ENCODE assay signal across 19 cellular contexts in the genomic region with DNA sequence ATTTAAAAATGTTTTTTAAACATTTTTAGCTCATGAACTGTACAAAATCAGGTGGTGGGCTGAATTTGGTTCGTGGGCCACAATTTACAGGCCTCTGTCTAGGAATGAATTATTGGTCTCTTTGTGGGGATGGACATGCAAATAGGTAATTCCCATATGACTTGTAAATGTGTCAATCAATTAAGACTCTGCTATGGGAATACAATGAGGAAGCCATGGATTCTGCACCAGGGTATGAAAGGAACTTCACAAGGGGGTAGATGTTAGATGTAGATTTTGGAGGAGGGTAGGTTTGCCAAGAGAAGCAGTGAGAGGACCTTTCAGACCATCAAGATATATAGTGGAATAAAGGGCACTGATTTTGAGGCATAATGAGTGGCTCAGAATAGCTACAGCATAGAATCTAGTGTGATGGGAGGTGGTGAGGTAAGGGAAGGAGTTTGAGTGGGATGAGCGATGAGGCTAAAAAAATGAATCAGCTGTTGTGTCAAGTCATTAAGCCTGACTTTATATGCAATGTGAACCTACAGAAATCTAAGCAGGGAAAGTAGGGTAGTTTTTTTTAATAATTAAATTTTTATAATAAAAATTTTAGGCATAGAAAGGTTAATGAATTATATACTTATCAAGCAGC. TPM values are rescaled to one million over a fixed set of nuclear protein-coding genes. Genes with fewer than 3 reads are reported as not detected.
DNase-seq lines count a peak whose midpoint lies in the region; FAIRE-seq and TF ChIP-seq lines count a peak whose summit lies in the region.
"Had no signal": no experiment of that assay in that cellular context is flagged by ENCODE, and none has a peak within 500 bp of the region (broad histone marks: within the 10 kb centered on the region; RNA-seq: fewer than 3 reads in every experiment).

No MANE protein-coding gene starts in this region.

- peak; percentile 69 to 84 for DNase-seq in NCI-H526 (lab: John Stamatoyannopoulos, UW)
- DNase-seq in H1 (ENCODE audit: low read depth in 1 of 2, low spot score in 2 of 2): no peak
- DNase-seq in putamen (ENCODE audit: low spot score): peak; percentile 37
- DNase-seq in NCI-H187 treated with DMSO at 0.1 percent for 48 hours (lab: John Stamatoyannopoulos, UW): no peak
- no peak for DNase-seq in anterior cingulate cortex (lab: John Stamatoyannopoulos, UW)
- DNase-seq in GM12891 (ENCODE audit: insufficient read length, low spot score): no peak
- no peak for DNase-seq in activated T-helper 2 cell treated with anti-CD3 and anti-CD28 coated beads, Interferon-gamma antibody, Interleukin-2, Interleukin-4, amounts not matched to agents 10 μg/mL and 5 μg/mL and 100 μg/mL, durations not matched to agents 14 hours and 24 hours and 36 hours (ENCODE audit: low spot score)
- DNase-seq: C1 segment of cervical spinal cord; Calu3; CD4-positive, alpha-beta memory T cell; COR-L47; DMS53; DMS79 treated with DMSO at 0.1 percent for 48 hours; GF-D8; GM23248; HCEC 1CT; HFFc6 had no signal

- no peaks in the 10 kb centered on the region for H4K20me1 ChIP-seq in H1 (replicated peaks in 1 of 2; ENCODE audit: control insufficient read depth in 1 of 2, insufficient read depth in 2 of 2, low read length in 2 of 2)

- H4K8ac ChIP-seq in H1 (ENCODE audit: extremely low read depth, insufficient read depth, low read length): no peak overlapping the region

- no peak overlapping the region for H3K4ac ChIP-seq in H1 (replicated peaks; ENCODE audit: insufficient read length, low read depth, low read length)

- H3K36me3 Mint-ChIP-seq in activated T-helper 2 cell treated with anti-CD3 and anti-CD28 coated beads, Interferon-gamma antibody, Interleukin-2, Interleukin-4, amounts not matched to agents 10 μg/mL and 5 μg/mL and 100 μg/mL, durations not matched to agents 14 hours and 24 hours and 36 hours (ENCODE audit: low read depth): no peaks in the 10 kb centered on the region
- H3K36me3 Mint-ChIP-seq: CD4-positive, alpha-beta memory T cell had no signal

- H3K56ac ChIP-seq in H1 (replicated peaks; ENCODE audit: insufficient read length, low read depth, low read length): peak overlapping the region; percentile 61

- no peak for TF ChIP-seq EP300 in H1 (IDR thresholded peaks at IDR 0.05; ENCODE audit: borderline replicate concordance in 1 of 2, low read depth in 2 of 2, low read length in 2 of 2)

- H3K36me3 ChIP-seq in HEK293 (ENCODE audit: control insufficient read depth in 2 of 2, insufficient read depth in 1 of 2, low read length in 2 of 2) (no peaks in the 10 kb centered on the region), H1 (ENCODE audit: control insufficient read depth in 2 of 4, insufficient read depth in 4 of 4, low read length in 3 of 4) (no peaks in the 10 kb centered on the region)

- no peak for FAIRE-seq in H1 (lab: Jason Lieb, UNC)
- no peak for FAIRE-seq in GM12891 (lab: Jason Lieb, UNC)
- FAIRE-seq: GM12892 had no signal

- H3K27me3 Mint-ChIP-seq in activated T-helper 2 cell treated with anti-CD3 and anti-CD28 coated beads, Interferon-gamma antibody, Interleukin-2, Interleukin-4, amounts not matched to agents 10 μg/mL and 5 μg/mL and 100 μg/mL, durations not matched to agents 14 hours and 24 hours and 36 hours (ENCODE audit: low read depth): peaks cover 23% of the 10 kb centered on the region

- H3K79me1 ChIP-seq in H1 (ENCODE audit: low read depth, low read length): no peaks in the 10 kb centered on the region

- TF ChIP-seq CTCF in HEK293 (tag by site-specific recombination; IDR thresholded peaks at IDR 0.05): no peak
- TF ChIP-seq CTCF in H1 (IDR thresholded peaks at IDR 0.05; ENCODE audit: control extremely low read depth in 1 of 3, insufficient read depth in 1 of 3, low read depth in 1 of 3, low read length in 3 of 3): no peak

- POLR2A ChIA-PET in HEK293 (lab: Yijun Ruan, JAX): no interaction called here
- POLR2A ChIA-PET in H1 (lab: Charles Lee; ENCODE audit: partially characterized antibody): no interaction called here

- TF ChIP-seq POLR2A in H1 (IDR thresholded peaks at IDR 0.05; ENCODE audit: control extremely low read depth in 1 of 2, low read depth in 2 of 2, low read length in 2 of 2) (no peak), GM12891 (IDR thresholded peaks at IDR 0.05; ENCODE audit: low read depth, low read length) (no peak)

- no peak overlapping the region for H4K5ac ChIP-seq in H1 (ENCODE audit: insufficient read length, low read depth, low read length)

- no peaks in the 10 kb centered on the region for H3K23me2 ChIP-seq in H1 (ENCODE audit: low read depth, low read length)

- no peak overlapping the region for H2BK5ac ChIP-seq in H1 (ENCODE audit: low read depth, low read length)

- H3K27me3 ChIP-seq in H1 (replicated peaks in 1 of 4; ENCODE audit: control insufficient read depth in 3 of 4, extremely low read depth in 1 of 4, insufficient read depth in 3 of 4, low read length in 3 of 4): no peaks in the 10 kb centered on the region

- TF ChIP-seq RAD21 in H1 (IDR thresholded peaks at IDR 0.05 in 1 of 2, conservative IDR thresholded peaks at IDR 0.05 in 1 of 2; ENCODE audit: low read depth in 2 of 2, low read length in 2 of 2): no peak

- no peaks in the 10 kb centered on the region for H3K9me3 Mint-ChIP-seq in activated T-helper 2 cell treated with anti-CD3 and anti-CD28 coated beads, Interferon-gamma antibody, Interleukin-2, Interleukin-4, amounts not matched to agents 10 μg/mL and 5 μg/mL and 100 μg/mL, durations not matched to agents 14 hours and 24 hours and 36 hours
- H3K9me3 Mint-ChIP-seq: HFFc6 had no signal

- H3K4me1 Mint-ChIP-seq in activated T-helper 2 cell treated with anti-CD3 and anti-CD28 coated beads, Interferon-gamma antibody, Interleukin-2, Interleukin-4, amounts not matched to agents 10 μg/mL and 5 μg/mL and 100 μg/mL, durations not matched to agents 14 hours and 24 hours and 36 hours (ENCODE audit: low read depth): no peaks in the 10 kb centered on the region
- H3K4me1 Mint-ChIP-seq: CD4-positive, alpha-beta memory T cell had no signal

- H3K23ac ChIP-seq in H1 (ENCODE audit: insufficient read length): no peak overlapping the region

- H3K9ac ChIP-seq in H1 (replicated peaks in 1 of 4; ENCODE audit: extremely low read depth in 1 of 4, low read depth in 3 of 4, low read length in 3 of 4): no peak overlapping the region
- H3K9ac ChIP-seq: GM23248 had no signal

- no peak overlapping the region for H2BK12ac ChIP-seq in H1 (ENCODE audit: low read depth, low read length)

- no peak overlapping the region for H3K4me2 ChIP-seq in H1 (ENCODE audit: insufficient read depth in 1 of 2, low read depth in 2 of 2, low read length in 2 of 2)

- no peak overlapping the region for H4K91ac ChIP-seq in H1 (replicated peaks; ENCODE audit: insufficient read length, low read length)

- peak overlapping the region; percentile 90 for H3K14ac ChIP-seq in H1 (ENCODE audit: insufficient read length)

- H3K4me1 ChIP-seq in HEK293 (ENCODE audit: control insufficient read depth, insufficient read depth, low read length) (no peaks in the 10 kb centered on the region), H1 (replicated peaks in 1 of 4; ENCODE audit: control insufficient read depth in 3 of 4, insufficient read depth in 4 of 4, low read length in 3 of 4) (no peaks in the 10 kb centered on the region)

- H3K18ac ChIP-seq in H1 (ENCODE audit: extremely low read depth, low read length): no peak overlapping the region

- H2BK15ac ChIP-seq in H1 (ENCODE audit: low read length): no peak overlapping the region

- H3K27ac Mint-ChIP-seq in activated T-helper 2 cell treated with anti-CD3 and anti-CD28 coated beads, Interferon-gamma antibody, Interleukin-2, Interleukin-4, amounts not matched to agents 10 μg/mL and 5 μg/mL and 100 μg/mL, durations not matched to agents 14 hours and 24 hours and 36 hours: no peak overlapping the region
- H3K27ac Mint-ChIP-seq: HFFc6 had no signal

- H3K4me3 Mint-ChIP-seq in activated T-helper 2 cell treated with anti-CD3 and anti-CD28 coated beads, Interferon-gamma antibody, Interleukin-2, Interleukin-4, amounts not matched to agents 10 μg/mL and 5 μg/mL and 100 μg/mL, durations not matched to agents 14 hours and 24 hours and 36 hours (ENCODE audit: low read depth): no peak overlapping the region
- H3K4me3 Mint-ChIP-seq: CD4-positive, alpha-beta memory T cell; HFFc6 had no signal

- H2AFZ ChIP-seq in H1 (ENCODE audit: low read length): no peak overlapping the region
- H2AFZ ChIP-seq: GM23248 had no signal

- no peaks in the 10 kb centered on the region for H3K9me3 ChIP-seq in HEK293 (ENCODE audit: control insufficient read depth, insufficient read depth, low read depth, low read length)
- no peaks in the 10 kb centered on the region for H3K9me3 ChIP-seq in H1 (ENCODE audit: insufficient read depth in 2 of 2, low read depth in 1 of 2, low read length in 1 of 2)

- no peak overlapping the region for H2BK20ac ChIP-seq in H1 (ENCODE audit: low read length)

- no peak overlapping the region for H2BK120ac ChIP-seq in H1 (replicated peaks; ENCODE audit: low read depth, low read length)

- WGBS in H1 (ENCODE audit: extremely low coverage in 1 of 2, insufficient coverage in 1 of 2, insufficient read length in 1 of 2, insufficient replicate concordance in 2 of 2, low coverage in 1 of 2, low lambda C conversion rate in 2 of 2, missing lambda C conversion rate in 1 of 2), 2 experiments: 80 to 100% methylated on average over 1 to 2 of the region's 2 CpGs

- H3K4me3 ChIP-seq in HEK293 (ENCODE audit: low read depth, low read length): no peak overlapping the region
- H3K4me3 ChIP-seq in H1 (ENCODE audit: extremely low read depth in 1 of 4, insufficient read depth in 2 of 4, low read depth in 3 of 4, low read length in 4 of 4): no peak overlapping the region
- H3K4me3 ChIP-seq: GM23248 had no signal

- intact Hi-C loops in activated T-helper 2 cell treated with anti-CD3 and anti-CD28 coated beads, Interferon-gamma antibody, Interleukin-2, Interleukin-4, amounts not matched to agents 10 μg/mL and 5 μg/mL and 100 μg/mL, durations not matched to agents 14 hours and 24 hours and 36 hours (cut with micrococcal nuclease): no loop called here

- H2AK5ac ChIP-seq in H1 (ENCODE audit: low read depth, low read length): no peak overlapping the region

- no peak overlapping the region for H3K27ac ChIP-seq in HEK293 (ENCODE audit: extremely low read depth, low read depth, low read length)
- no peak overlapping the region for H3K27ac ChIP-seq in H1 (ENCODE audit: low read depth, low read length)
- H3K27ac ChIP-seq: GM23248 had no signal

- no peaks in the 10 kb centered on the region for H3K79me2 ChIP-seq in H1 (ENCODE audit: control insufficient read depth in 1 of 2, insufficient read depth in 2 of 2, low read length in 2 of 2)

- CTCF ChIA-PET in HEK293 (lab: Yijun Ruan, JAX) (interaction anchor here (1.1 to 2.2 kb wide), 5 partner anchors 9 to 97 kb away, joined by 3 to 15 read pairs (median 6); no protein-coding TSS in a partner anchor), H1 (lab: Charles Lee; ENCODE audit: partially characterized antibody) (interaction anchor here (0.6 to 3.2 kb wide), 8 partner anchors 10 to 644 kb away, joined by 3 to 12 read pairs (median 5); no protein-coding TSS in a partner anchor)

RNA-seq across cellular contexts. Expression of a gene that starts 32.6 kb away (rescaled TPM):
- 10.7 and 13.0 TPM in 2 replicates for total RNA-seq in H1 (2021; fragmentation: NEBNext Ultra II Directional; extraction: Animal tissue kit (Norgen Biotek cat#: 25700))
- 4.2 and 6.2 TPM in 2 replicates for polyA plus RNA-seq in H1 (2011; rRNA removed)
- 6.1 TPM for polyA plus RNA-seq in H1 (2011; cell fraction: cytosol; rRNA removed)
- polyA plus RNA-seq in H1 (2011; cell fraction: nucleus; rRNA removed): 8.5 TPM
- polyA plus RNA-seq in H1 (2012, experiment 1 of 2): 6.6 to 10.4 TPM (median 8.1 TPM) in 4 replicates
- 0.87 TPM for polyA plus RNA-seq in H1 (2012, experiment 2 of 2)
- 5.6 TPM for polyA plus RNA-seq in H1 (2013, experiment 1 of 2)
- polyA plus RNA-seq in H1 (2013, experiment 2 of 2): 5.5 TPM
- polyA minus RNA-seq in H1 (2011; rRNA and poly(A)+ RNA removed): 13.5 and 15.0 TPM in 2 replicates
- polyA minus RNA-seq in H1 (2011; cell fraction: cytosol; rRNA and poly(A)+ RNA removed): 6.8 TPM
- polyA minus RNA-seq in H1 (2011; cell fraction: nucleus; rRNA and poly(A)+ RNA removed): 11.7 TPM
- not detected for polyA plus RNA-seq in GM12891 (2012; ENCODE audit: low read depth, missing spikeins)
- total RNA-seq in activated T-helper 2 cell treated with anti-CD3 and anti-CD28 coated beads, Interferon-gamma antibody, Interleukin-2, Interleukin-4, amounts not matched to agents 10 μg/mL and 5 μg/mL and 100 μg/mL, durations not matched to agents 14 hours and 24 hours and 36 hours: not detected in 2 replicates
- total RNA-seq: CD4-positive, alpha-beta memory T cell had no signal
- polyA plus RNA-seq: CD4-positive, alpha-beta memory T cell had no signal

Comparison
In these comparisons a context has a peak if more than half of its experiments do, and no peak if none do; other contexts are left out.
1. DNase-seq: peak in NCI-H526 (2 of 2) and putamen (single experiment); none in H1 (0 of 2), NCI-H187 treated with DMSO at 0.1 percent for 48 hours (single experiment), anterior cingulate cortex (0 of 58), GM12891 (single experiment) and activated T-helper 2 cell treated with anti-CD3 and anti-CD28 coated beads, Interferon-gamma antibody, Interleukin-2, Interleukin-4, amounts not matched to agents 10 μg/mL and 5 μg/mL and 100 μg/mL, durations not matched to agents 14 hours and 24 hours and 36 hours (single experiment).
2. RNA of a gene that starts 32.6 kb away (total RNA-seq): 10.7 to 13.0 TPM in H1; not detected in activated T-helper 2 cell treated with anti-CD3 and anti-CD28 coated beads, Interferon-gamma antibody, Interleukin-2, Interleukin-4, amounts not matched to agents 10 μg/mL and 5 μg/mL and 100 μg/mL, durations not matched to agents 14 hours and 24 hours and 36 hours; every median in the first group is over 10 times any median in the second.